ENCODE assay signal across 25 cellular contexts in genomic region chr20:44219791-44220190, GRCh38. TPM values are rescaled to one million over a fixed set of nuclear protein-coding genes. Genes with fewer than 3 reads are reported as not detected.
DNase-seq lines count a peak whose midpoint lies in the region; ATAC-seq, FAIRE-seq and TF ChIP-seq lines count a peak whose summit lies in the region.
"Had no signal": no experiment of that assay in that cellular context is flagged by ENCODE, and none has a peak within 500 bp of the region (broad histone marks: within the 10 kb centered on the region; RNA-seq: fewer than 3 reads in every experiment).

No MANE protein-coding gene starts in this region.

- no peak overlapping the region for H3K9ac ChIP-seq in astrocyte (ENCODE audit: low read length)
- H3K9ac ChIP-seq: neural progenitor cell had no signal

- ATAC-seq in activated CD4-positive, alpha-beta T cell treated with anti-CD3 and anti-CD28 coated beads for 36 hours, result no peak
- ATAC-seq in GM23338 (no peak), HG03280 (IDR thresholded peaks at IDR 0.05; ENCODE audit: unreplicated experiment) (no peak)
- ATAC-seq: gastroesophageal sphincter, HepG2 had no signal

- H3K9me3 ChIP-seq in astrocyte (ENCODE audit: insufficient read depth, low read depth, low read length) (no peaks in the 10 kb centered on the region), ovary (no peaks in the 10 kb centered on the region)
- H3K9me3 ChIP-seq: ascending aorta, gastroesophageal sphincter, MG63, tibial artery had no signal

- H3K27me3 ChIP-seq in GM23338 (ENCODE audit: insufficient read depth) (no peaks in the 10 kb centered on the region), astrocyte (ENCODE audit: insufficient read depth, low read length) (no peaks in the 10 kb centered on the region), ovary (no peaks in the 10 kb centered on the region)
- H3K27me3 ChIP-seq: ascending aorta, gastroesophageal sphincter, MG63, neural progenitor cell, tibial artery had no signal

- CTCF ChIA-PET in activated CD4-positive, alpha-beta T cell treated with anti-CD3 and anti-CD28 coated beads for 36 hours (lab: Charles Lee), result interaction anchor here (10.4 kb wide), 1 partner anchor 94 kb away, joined by 346 read pairs; the partner anchor contains the start of gene FITM2

- H3K36me3 Mint-ChIP-seq in activated CD4-positive, alpha-beta T cell treated with anti-CD3 and anti-CD28 coated beads for 36 hours (ENCODE audit: low read depth), result peaks cover 5% of the 10 kb centered on the region
- no peaks in the 10 kb centered on the region for H3K36me3 Mint-ChIP-seq in activated CD4-positive, alpha-beta T cell treated with anti-CD3 and anti-CD28 coated beads, Interleukin-2, amount 10 ng/mL, durations not matched to agents 24 days and 14 days (ENCODE audit: low read depth)
- H3K36me3 Mint-ChIP-seq in GM23338 (ENCODE audit: low read depth) (no peaks in the 10 kb centered on the region), astrocyte (ENCODE audit: low read depth, unreplicated experiment) (no peaks in the 10 kb centered on the region), neural crest cell (ENCODE audit: low read depth) (no peaks in the 10 kb centered on the region)
- H3K36me3 Mint-ChIP-seq: neural progenitor cell had no signal

- H2AFZ ChIP-seq in GM23338, result no peak overlapping the region
- H2AFZ ChIP-seq in astrocyte (ENCODE audit: low read depth, low read length), result no peak overlapping the region
- H2AFZ ChIP-seq: neural progenitor cell had no signal

- peaks cover 46% of the 10 kb centered on the region for H3K4me1 Mint-ChIP-seq in activated CD4-positive, alpha-beta T cell treated with anti-CD3 and anti-CD28 coated beads for 36 hours
- H3K4me1 Mint-ChIP-seq in activated CD4-positive, alpha-beta T cell treated with anti-CD3 and anti-CD28 coated beads, Interleukin-2, amount 10 ng/mL, durations not matched to agents 24 days and 14 days, result peaks cover 30% of the 10 kb centered on the region
- H3K4me1 Mint-ChIP-seq in GM23338, result peaks cover 27% of the 10 kb centered on the region
- H3K4me1 Mint-ChIP-seq in astrocyte (ENCODE audit: low read depth, unreplicated experiment), result peaks cover 27% of the 10 kb centered on the region
- peaks cover 9% of the 10 kb centered on the region for H3K4me1 Mint-ChIP-seq in neural crest cell

- peak overlapping the region; percentile 83 for H3K27ac Mint-ChIP-seq in activated CD4-positive, alpha-beta T cell treated with anti-CD3 and anti-CD28 coated beads for 36 hours
- no peak overlapping the region for H3K27ac Mint-ChIP-seq in activated CD4-positive, alpha-beta T cell treated with anti-CD3 and anti-CD28 coated beads, Interleukin-2, amount 10 ng/mL, durations not matched to agents 24 days and 14 days
- H3K27ac Mint-ChIP-seq in GM23338 (peak overlapping the region; percentile 25; the same call in 1 of the 2 replicates), astrocyte (ENCODE audit: unreplicated experiment) (peak overlapping the region; percentile 74), neural crest cell (ENCODE audit: unreplicated experiment) (peak overlapping the region; percentile 79)
- H3K27ac Mint-ChIP-seq: neural progenitor cell had no signal

- DNase-seq in activated CD4-positive, alpha-beta T cell treated with anti-CD3 and anti-CD28 coated beads for 36 hours, result no peak
- no peak for DNase-seq in activated CD4-positive, alpha-beta T cell treated with anti-CD3 and anti-CD28 coated beads, Interleukin-2, amount 10 ng/mL, durations not matched to agents 24 days and 14 days
- DNase-seq in GM23338 (ENCODE audit: low spot score) (peak; percentile 34), astrocyte (ENCODE audit: low read depth) (no peak), neural crest cell (ENCODE audit: low read depth, low spot score) (no peak), ovary (no peak), NCI-H510A (lab: John Stamatoyannopoulos, UW) (no peak)
- DNase-seq: activated CD4-positive, alpha-beta T cell treated with anti-CD3 and anti-CD28 coated beads, Interleukin-2, amount 50 U/mL, for 1 hour; C1 segment of cervical spinal cord; DMS79; MG63; NCI-H1694 treated with DMSO at 0.1 percent for 48 hours; stimulated activated CD4-positive, alpha-beta T cell treated with anti-CD3 and anti-CD28 coated beads, Interleukin-2, amount 100 ng/mL, for 48 hours; T1000; tibial artery had no signal

- TF ChIP-seq POLR2A in ovary (IDR thresholded peaks at IDR 0.05), result no peak

- POLR2A ChIA-PET in activated CD4-positive, alpha-beta T cell treated with anti-CD3 and anti-CD28 coated beads for 36 hours (lab: Charles Lee), result interaction anchor here (1.7 kb wide), 1 partner anchor 91 kb away, joined by 11 read pairs; the partner anchor contains the start of gene FITM2

- no peak overlapping the region for H3K4me3 ChIP-seq in GM23338
- no peak overlapping the region for H3K4me3 ChIP-seq in astrocyte (ENCODE audit: insufficient read depth, low read depth, low read length)
- no peak overlapping the region for H3K4me3 ChIP-seq in ovary
- H3K4me3 ChIP-seq: ascending aorta, gastroesophageal sphincter, MG63, neural progenitor cell, tibial artery had no signal

- H3K27me3 Mint-ChIP-seq in activated CD4-positive, alpha-beta T cell treated with anti-CD3 and anti-CD28 coated beads for 36 hours, result no peaks in the 10 kb centered on the region
- H3K27me3 Mint-ChIP-seq in activated CD4-positive, alpha-beta T cell treated with anti-CD3 and anti-CD28 coated beads, Interleukin-2, amount 10 ng/mL, durations not matched to agents 24 days and 14 days, result no peaks in the 10 kb centered on the region
- H3K27me3 Mint-ChIP-seq in GM23338 (ENCODE audit: insufficient read depth, low read depth, poor library complexity) (peaks cover 9% of the 10 kb centered on the region), astrocyte (ENCODE audit: low read depth, unreplicated experiment) (peaks cover 4% of the 10 kb centered on the region), neural crest cell (ENCODE audit: low read depth) (no peaks in the 10 kb centered on the region)

- H3F3A ChIP-seq in GM23338 (replicated peaks; ENCODE audit: low read depth), result no peaks in the 10 kb centered on the region

- H3K27ac ChIP-seq in GM23338 (ENCODE audit: low read depth) (peak overlapping the region; percentile 39; the same call in 1 of the 2 replicates), astrocyte (ENCODE audit: low read depth, low read length) (no peak overlapping the region), ovary (no peak overlapping the region)
- H3K27ac ChIP-seq: ascending aorta, gastroesophageal sphincter, neural progenitor cell, tibial artery had no signal

- H3K4me2 ChIP-seq in GM23338, result no peak overlapping the region
- no peak overlapping the region for H3K4me2 ChIP-seq in astrocyte (ENCODE audit: low read length)
- H3K4me2 ChIP-seq: neural progenitor cell had no signal

- FAIRE-seq in astrocyte (lab: Jason Lieb, UNC), result no peak
- FAIRE-seq: A204.1, HepG2 had no signal

- no peaks in the 10 kb centered on the region for H3K36me3 ChIP-seq in GM23338 (ENCODE audit: insufficient read depth)
- H3K36me3 ChIP-seq in astrocyte (ENCODE audit: insufficient read depth, low read length), result no peaks in the 10 kb centered on the region
- no peaks in the 10 kb centered on the region for H3K36me3 ChIP-seq in ovary
- H3K36me3 ChIP-seq: MG63, neural progenitor cell had no signal

- no peaks in the 10 kb centered on the region for H3K9me3 Mint-ChIP-seq in activated CD4-positive, alpha-beta T cell treated with anti-CD3 and anti-CD28 coated beads for 36 hours (ENCODE audit: low read depth)
- H3K9me3 Mint-ChIP-seq in activated CD4-positive, alpha-beta T cell treated with anti-CD3 and anti-CD28 coated beads, Interleukin-2, amount 10 ng/mL, durations not matched to agents 24 days and 14 days, result no peaks in the 10 kb centered on the region
- H3K9me3 Mint-ChIP-seq in GM23338 (no peaks in the 10 kb centered on the region), astrocyte (ENCODE audit: unreplicated experiment) (no peaks in the 10 kb centered on the region), neural crest cell (no peaks in the 10 kb centered on the region)
- H3K9me3 Mint-ChIP-seq: activated T-helper 1 cell treated with anti-CD3 and anti-CD28 coated beads, Interleukin-12 subunit alpha, Interleukin-12 subunit beta, Interleukin-2, Interleukin-4 antibody, amounts not matched to agents 30 ng/mL and 10 ng/mL and 1 ng/mL, durations not matched to agents 14 hours and 24 hours and 36 hours; neural progenitor cell had no signal

- peak overlapping the region; percentile 7 for H3K4me3 Mint-ChIP-seq in activated CD4-positive, alpha-beta T cell treated with anti-CD3 and anti-CD28 coated beads for 36 hours
- H3K4me3 Mint-ChIP-seq in activated CD4-positive, alpha-beta T cell treated with anti-CD3 and anti-CD28 coated beads, Interleukin-2, amount 10 ng/mL, durations not matched to agents 24 days and 14 days, result no peak overlapping the region
- no peak overlapping the region for H3K4me3 Mint-ChIP-seq in GM23338
- no peak overlapping the region for H3K4me3 Mint-ChIP-seq in astrocyte (ENCODE audit: unreplicated experiment)
- no peak overlapping the region for H3K4me3 Mint-ChIP-seq in neural crest cell
- H3K4me3 Mint-ChIP-seq: neural progenitor cell had no signal

- TF ChIP-seq EP300 in ovary (IDR thresholded peaks at IDR 0.05), result no peak

- no peaks in the 10 kb centered on the region for H3K4me1 ChIP-seq in GM23338 (ENCODE audit: insufficient read depth)
- H3K4me1 ChIP-seq in astrocyte (ENCODE audit: insufficient read depth, low read length), result no peaks in the 10 kb centered on the region
- H3K4me1 ChIP-seq in ovary (ENCODE audit: insufficient read depth), result peaks cover 3% of the 10 kb centered on the region
- H3K4me1 ChIP-seq: ascending aorta had no signal

- no peaks in the 10 kb centered on the region for H3K9me2 ChIP-seq in GM23338 (ENCODE audit: insufficient read depth)

- H3K79me2 ChIP-seq in GM23338 (replicated peaks; ENCODE audit: insufficient read depth) (no peaks in the 10 kb centered on the region), astrocyte (ENCODE audit: insufficient read depth, low read length) (no peaks in the 10 kb centered on the region)

- WGBS in ovary, 3 donors, result 19 to 49% (median 40%) methylated on average over 6 of the region's 6 CpGs

- intact Hi-C loops in activated CD4-positive, alpha-beta T cell treated with anti-CD3 and anti-CD28 coated beads for 36 hours (cut with DNase I, micrococcal nuclease), result loop anchor here in 1 of 2 experiments (5.0 to 10.0 kb wide), 4 partner anchors 243 to 665 kb away; partner anchors contain the start of genes TTPAL and YWHAB
- intact Hi-C loops in activated CD4-positive, alpha-beta T cell treated with anti-CD3 and anti-CD28 coated beads, Interleukin-2, amount 10 ng/mL, durations not matched to agents 24 days and 14 days (cut with micrococcal nuclease), result loop anchor here (5.0 to 10.0 kb wide), 4 partner anchors 243 to 513 kb away; partner anchors contain the start of gene SERINC3
- intact Hi-C loops in ovary (cut with DNase I), result loop anchor here (5.0 to 10.0 kb wide), 7 partner anchors 93 to 395 kb away; partner anchors contain the start of gene FITM2 (in 1 of the 4)

- H4K20me1 ChIP-seq in GM23338 (replicated peaks; ENCODE audit: insufficient read depth), result peaks cover 4% of the 10 kb centered on the region; the same call in 1 of the 2 replicates
- no peaks in the 10 kb centered on the region for H4K20me1 ChIP-seq in astrocyte (ENCODE audit: insufficient read depth, low read length)

- TF ChIP-seq CTCF in GM23338 (conservative IDR thresholded peaks at IDR 0.05; ENCODE audit: low read depth in 2 of 2) (no peak), astrocyte (IDR thresholded peaks at IDR 0.05; ENCODE audit: insufficient read depth, low read depth, low read length) (no peak), neural crest cell (conservative IDR thresholded peaks at IDR 0.05) (no peak), ovary (IDR thresholded peaks at IDR 0.05) (no peak)

RNA-seq across cellular contexts. Expression of gene OSER1, which starts 9.2 kb away (rescaled TPM):
- total RNA-seq in activated CD4-positive, alpha-beta T cell treated with anti-CD3 and anti-CD28 coated beads for 36 hours, result 10 to 100 TPM; 19.9 to 22.5 TPM
- total RNA-seq in activated CD4-positive, alpha-beta T cell treated with anti-CD3 and anti-CD28 coated beads, Interleukin-2, amount 10 ng/mL, durations not matched to agents 24 days and 14 days, result 22.7 and 23.6 TPM in 2 replicates
- total RNA-seq in GM23338 (2014; rRNA removed; shearing (Covaris generic)), result 31.1 and 32.4 TPM in 2 replicates
- 22.1 and 25.2 TPM in 2 replicates for polyA plus RNA-seq in GM23338 (2016; fragmentation: Nextera tagmentation; extraction: Ambion mirVana)
- total RNA-seq in astrocyte, result 28.9 and 30.9 TPM in 2 replicates
- total RNA-seq in neural crest cell, result 26.6 and 29.8 TPM in 2 replicates
- 10 to 100 TPM; 27.7 to 40.1 (median 37.2) TPM for total RNA-seq in ovary
- polyA plus RNA-seq in ovary, result 10 to 100 TPM; 39.6 to 55.3 TPM

RNA-seq across cellular contexts. Expression of gene GDAP1L1, which starts 27.3 kb away (rescaled TPM):
- under 1 TPM; 0.74 to 0.89 TPM for total RNA-seq in activated CD4-positive, alpha-beta T cell treated with anti-CD3 and anti-CD28 coated beads for 36 hours
- not detected in 2 replicates for total RNA-seq in activated CD4-positive, alpha-beta T cell treated with anti-CD3 and anti-CD28 coated beads, Interleukin-2, amount 10 ng/mL, durations not matched to agents 24 days and 14 days
- total RNA-seq in GM23338 (2014; rRNA removed; shearing (Covaris generic)), result 6.9 and 11.2 TPM in 2 replicates
- polyA plus RNA-seq in GM23338 (2016; fragmentation: Nextera tagmentation; extraction: Ambion mirVana), result 4.5 and 5.9 TPM in 2 replicates
- 0.64 and 0.77 TPM in 2 replicates for total RNA-seq in astrocyte
- total RNA-seq in neural crest cell, result 10.0 and 10.9 TPM in 2 replicates
- total RNA-seq in ovary, result 1 to 10 TPM; 1.3 to 3.3 (median 1.7) TPM
- polyA plus RNA-seq in ovary, result 1 to 10 TPM in 1 of 2 donors, under 1 TPM in 1; 0.72 to 1.6 TPM
- total RNA-seq: ascending aorta, epithelial cell of proximal tubule, HepG2, lung microvascular endothelial cell, NCI-H460 had no signal

RNA-seq across cellular contexts. Expression of gene JPH2, which starts 32.8 kb away (rescaled TPM):
- under 1 TPM; 0.07 TPM for total RNA-seq in activated CD4-positive, alpha-beta T cell treated with anti-CD3 and anti-CD28 coated beads for 36 hours
- 0.05 TPM in 1 of 2 replicates, not detected in the other for total RNA-seq in activated CD4-positive, alpha-beta T cell treated with anti-CD3 and anti-CD28 coated beads, Interleukin-2, amount 10 ng/mL, durations not matched to agents 24 days and 14 days
- 0.78 and 1.1 TPM in 2 replicates for total RNA-seq in GM23338 (2014; rRNA removed; shearing (Covaris generic))
- 0.16 and 0.43 TPM in 2 replicates for polyA plus RNA-seq in GM23338 (2016; fragmentation: Nextera tagmentation; extraction: Ambion mirVana)
- total RNA-seq in astrocyte, result 18.1 and 18.5 TPM in 2 replicates
- 0.07 TPM in 1 of 2 replicates, not detected in the other for total RNA-seq in neural crest cell
- total RNA-seq in ovary, result 10 to 100 TPM in 1 of 7 donors, 1 to 10 TPM in 5, under 1 TPM in 1; 0.48 to 27.4 (median 3.0) TPM
- polyA plus RNA-seq in ovary, result 1 to 10 TPM; 2.9 to 7.5 TPM
- total RNA-seq: activated T-helper 1 cell treated with anti-CD3 and anti-CD28 coated beads, Interleukin-12 subunit alpha, Interleukin-12 subunit beta, Interleukin-2, Interleukin-4 antibody, amounts not matched to agents 30 ng/mL and 10 ng/mL and 1 ng/mL, durations not matched to agents 14 hours and 24 hours and 36 hours; HepG2; lung microvascular endothelial cell had no signal
